8 cellular contexts compared by ENCODE assay signal in genomic region chr2:208025814-208026184, GRCh38. TPM values are rescaled to one million over a fixed set of nuclear protein-coding genes. Genes with fewer than 3 reads are reported as not detected.
DNase-seq lines count a peak whose midpoint lies in the region; ATAC-seq and TF ChIP-seq lines count a peak whose summit lies in the region.

No MANE protein-coding gene starts in this region.

- H3K27ac ChIP-seq in HUES48 (ENCODE audit: low read depth, low read length) = peak overlapping the region; percentile 70
- H3K27ac ChIP-seq in fibroblast of lung (ENCODE audit: insufficient read depth, low read length) = peak overlapping the region; percentile 53

- no peaks in the 10 kb centered on the region for H3K79me2 ChIP-seq in fibroblast of lung (ENCODE audit: control insufficient read depth, insufficient read depth, low read length)

- H3K4me2 ChIP-seq in fibroblast of lung (ENCODE audit: extremely low read depth, insufficient read depth, low read length) = peak overlapping the region; percentile 85

- H3K9ac ChIP-seq in HUES48 (ENCODE audit: low read depth, low read length) = peak overlapping the region; percentile 74
- H3K9ac ChIP-seq in fibroblast of lung (ENCODE audit: insufficient read depth, low read length) = peak overlapping the region; percentile 62

- peak overlapping the region; percentile 94 for H3K4me3 ChIP-seq in HUES48 (ENCODE audit: low read depth, low read length)
- H3K4me3 ChIP-seq in fibroblast of lung (replicated peaks in 1 of 4; ENCODE audit: control extremely low read depth in 1 of 4, insufficient read depth in 1 of 4, low read depth in 3 of 4, low read length in 4 of 4) = peak overlapping the region; percentile 67 to 100 (median 84)

- no peaks in the 10 kb centered on the region for H3K27me3 ChIP-seq in HUES48 (ENCODE audit: control insufficient read depth, insufficient read depth, low read length)
- H3K27me3 ChIP-seq in fibroblast of lung (ENCODE audit: control insufficient read depth, insufficient read depth, low read length) = no peaks in the 10 kb centered on the region

- H3K9me3 ChIP-seq in HUES48 (ENCODE audit: control insufficient read depth, insufficient read depth, low read length) = no peaks in the 10 kb centered on the region
- H3K9me3 ChIP-seq in fibroblast of lung (ENCODE audit: control insufficient read depth, insufficient read depth, low read depth, low read length) = no peaks in the 10 kb centered on the region

- intact Hi-C loops in Right ventricle myocardium inferior (cut with DNase I) (loop anchor here (5.0 kb wide), 1 partner anchor 398 kb away; the partner anchor contains the start of gene METTL21A), cardiac septum (cut with DNase I) (loop anchor here (5.0 kb wide), 1 partner anchor 258 kb away; the partner anchor contains the start of gene FZD5), posterior cingulate gyrus (cut with DNase I) (no loop called here)

- no peak for DNase-seq in Right ventricle myocardium inferior (ENCODE audit: missing footprints)
- no peak for DNase-seq in cardiac septum (ENCODE audit: low spot score)
- peak; percentile 4 for DNase-seq in activated T-cell treated with anti-CD3 and anti-CD28 coated beads for 4 hours
- DNase-seq in fibroblast of lung (ENCODE audit: low read depth in 2 of 2) = no peak
- peak in 7 of 10 donors; percentile 14 to 88 (median 32) for DNase-seq in posterior cingulate gyrus
- no peak for DNase-seq in NK-92 (lab: John Stamatoyannopoulos, UW; ENCODE audit: unreplicated experiment)

- H3K36me3 ChIP-seq in HUES48 (ENCODE audit: control insufficient read depth, insufficient read depth, low read length) (no peaks in the 10 kb centered on the region), fibroblast of lung (ENCODE audit: control insufficient read depth, insufficient read depth, low read length) (no peaks in the 10 kb centered on the region)

- peak overlapping the region; percentile 60 for H2AFZ ChIP-seq in fibroblast of lung (ENCODE audit: low read length)

- H3K4me1 ChIP-seq in HUES48 (ENCODE audit: control insufficient read depth, insufficient read depth, low read length) (peaks cover 6% of the 10 kb centered on the region), fibroblast of lung (ENCODE audit: control insufficient read depth, extremely low read depth, insufficient read depth, low read length) (no peaks in the 10 kb centered on the region)

- ATAC-seq in Right ventricle myocardium inferior (peak; percentile 15), HG02970 (IDR thresholded peaks at IDR 0.05; ENCODE audit: low FRiP score, unreplicated experiment) (no peak)

- no peaks in the 10 kb centered on the region for H4K20me1 ChIP-seq in fibroblast of lung (ENCODE audit: control insufficient read depth, extremely low read depth, insufficient read depth, low read length)

- no peak for TF ChIP-seq CTCF in fibroblast of lung (conservative IDR thresholded peaks at IDR 0.05 in 1 of 2, IDR thresholded peaks at IDR 0.05 in 1 of 2; ENCODE audit: low read depth in 1 of 2, low read length in 2 of 2)

RNA-seq across cellular contexts. Expression of gene PLEKHM3, which starts 0.5 kb away (rescaled TPM):
- total RNA-seq in Right ventricle myocardium inferior = 13.6 TPM
- total RNA-seq in cardiac septum = 12.0 TPM
- 17.2 and 20.1 TPM in 2 replicates for total RNA-seq in fibroblast of lung
- 4.4 and 5.3 TPM in 2 replicates for polyA plus RNA-seq in fibroblast of lung
- polyA plus RNA-seq in fibroblast of lung (2012) = 2.9 and 4.7 TPM in 2 replicates
- polyA minus RNA-seq in fibroblast of lung (ENCODE audit: low replicate concordance) = 14.2 and 18.7 TPM in 2 replicates

Comparison
In these comparisons a context has a peak if more than half of its experiments do, and no peak if none do; other contexts are left out.
1. DNase-seq: peak in activated T-cell treated with anti-CD3 and anti-CD28 coated beads for 4 hours (single experiment) and posterior cingulate gyrus (7 of 10); none in Right ventricle myocardium inferior (single experiment), cardiac septum (single experiment), fibroblast of lung (0 of 2) and NK-92 (single experiment).